8 cellular contexts compared by ENCODE assay signal in genomic region chr3:151227438-151228290, GRCh38. TPM values are rescaled to one million over a fixed set of nuclear protein-coding genes. Genes with fewer than 3 reads are reported as not detected.
A peak's percentile ranks its signal among the peaks of the same experiment; 100 is the strongest.
DNase-seq lines count a peak whose midpoint lies in the region; ATAC-seq, FAIRE-seq and TF ChIP-seq lines count a peak whose summit lies in the region.

No MANE protein-coding gene starts in this region.

- peak; percentile 92 for FAIRE-seq in GM12892 (lab: Jason Lieb, UNC)

- H3K27ac ChIP-seq in 22Rv1 (no peak overlapping the region), caudate nucleus (ENCODE audit: low read depth, low read length) (peak overlapping the region; percentile 80)

- no peak for TF ChIP-seq POLR2A in GM12892 (IDR thresholded peaks at IDR 0.05; ENCODE audit: low read depth, low read length)

- peak; percentile 87 for TF ChIP-seq CTCF in 22Rv1 (IDR thresholded peaks at IDR 0.05)

- DNase-seq in GM12892 (ENCODE audit: insufficient read length) (peak; percentile 27), NCI-H1694 treated with DMSO at 0.1 percent for 48 hours (lab: John Stamatoyannopoulos, UW) (peak; percentile 48), caudate nucleus (lab: John Stamatoyannopoulos, UW) (peak in 55 of 61 donors; percentile 2 to 81 (median 36)), kidney glomerular epithelial cell (lab: John Stamatoyannopoulos, UW) (peak; percentile 71)
- DNase-seq in activated CD4-positive, CD25-positive, alpha-beta regulatory T cell (lab: John Stamatoyannopoulos, UW) = peak; percentile 43 to 53 (median 48)
- DNase-seq in stimulated activated CD4-positive, alpha-beta T cell treated with anti-CD3 and anti-CD28 coated beads, Interleukin-1b, Interleukin-23, amount 100 ng/mL, for 24 hours (ENCODE audit: low read depth in 4 of 4, low spot score in 1 of 4) = peak; percentile 57 to 74 (median 64)

- ATAC-seq in HG02852 (IDR thresholded peaks at IDR 0.05; ENCODE audit: unreplicated experiment) = peak; percentile 92

RNA-seq across cellular contexts. Expression of gene GPR171, which starts 24.6 kb away (rescaled TPM):
- polyA plus RNA-seq in GM12892 (2012; ENCODE audit: missing spikeins) = not detected

RNA-seq across cellular contexts. Expression of gene P2RY14, which starts 50.7 kb away (rescaled TPM):
- polyA plus RNA-seq in GM12892 (2012; ENCODE audit: missing spikeins) = not detected
